ENCODE assay signal across 28 cellular contexts in the genomic region with DNA sequence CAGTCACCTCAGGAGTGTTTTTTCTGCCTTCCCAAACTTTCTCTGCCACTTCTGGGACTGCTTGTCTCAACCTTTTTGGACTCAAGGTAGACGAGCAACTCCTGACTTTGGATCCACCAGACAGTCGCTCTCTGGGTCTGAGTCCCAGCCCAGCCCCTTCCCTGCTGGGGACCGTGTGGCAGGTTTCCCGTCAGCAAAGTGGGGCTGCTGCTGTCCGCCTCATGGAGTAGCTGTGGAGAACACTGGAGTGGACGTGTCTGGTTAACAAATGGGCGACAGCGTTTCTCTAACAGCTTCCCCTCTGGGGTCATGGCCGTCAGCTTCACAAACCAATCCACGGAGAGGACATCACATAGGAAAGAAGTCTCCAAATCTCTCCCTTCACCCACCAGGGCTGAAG.
"Had no signal": no experiment of that assay in that cellular context is flagged by ENCODE, and none has a peak within 500 bp of the region (broad histone marks: within the 10 kb centered on the region; RNA-seq: fewer than 3 reads in every experiment).

No MANE protein-coding gene starts in this region.

- H3K4me3 ChIP-seq: neural progenitor cell, pancreas, prostate gland, right atrium auricular region, right lobe of liver, sigmoid colon, smooth muscle cell, stomach, thoracic aorta, thyroid gland, tibial nerve, upper lobe of right lung, uterus had no signal

- H3K4me2 ChIP-seq: neural progenitor cell, smooth muscle cell had no signal

- H3K36me3 ChIP-seq: neural progenitor cell, neutrophil, pancreas, prostate gland, right atrium auricular region, right lobe of liver, sigmoid colon, stomach, thoracic aorta, thyroid gland, tibial nerve, upper lobe of right lung, uterus had no signal

- H3K27ac Mint-ChIP-seq: naive B cell; naive thymus-derived CD8-positive, alpha-beta T cell; natural killer cell treated with Interleukin-12 subunit alpha and Interleukin-12 subunit beta and Interleukin-15 and Interleukin-18, amount 100 ng/mL, for 72 hours; neural progenitor cell; stimulated activated effector memory CD8-positive, alpha-beta T cell treated with anti-CD3 and anti-CD28 coated beads, Interleukin-12 subunit alpha, Interleukin-12 subunit beta, amount 100 ng/mL, for 72 hours; stimulated activated naive B cell treated with anti-CD40 and anti-IgM and Interleukin-4, amounts not matched to agents 10 μg/mL and 1 μg/mL and 100 μg/mL, for 72 hours; stimulated activated naive CD8-positive, alpha-beta T cell treated with anti-CD3 and anti-CD28 coated beads, Interleukin-15, Interleukin-2, amounts not matched to agents 100 ng/mL and 50 ng/mL, for 24 hours; type B pancreatic cell had no signal

- H2AFZ ChIP-seq: neural progenitor cell had no signal

- ATAC-seq: naive thymus-derived CD8-positive, alpha-beta T cell; natural killer cell treated with Interleukin-12 subunit alpha and Interleukin-12 subunit beta and Interleukin-15 and Interleukin-18, amount 100 ng/mL, for 72 hours; pancreas; right lobe of liver; stimulated activated effector memory CD8-positive, alpha-beta T cell treated with anti-CD3 and anti-CD28 coated beads, Interleukin-12 subunit alpha, Interleukin-12 subunit beta, amount 100 ng/mL, for 72 hours; stimulated activated naive B cell treated with anti-CD40 and anti-IgM and Interleukin-4, amounts not matched to agents 10 μg/mL and 1 μg/mL and 100 μg/mL, for 72 hours; upper lobe of right lung had no signal

- DNase-seq: naive B cell; naive thymus-derived CD8-positive, alpha-beta T cell; nucleus accumbens; pancreas; retina; right lobe of liver; sigmoid colon; stimulated activated CD4-positive, alpha-beta T cell treated with anti-CD3 and anti-CD28 coated beads, Interleukin-15, amount 100 ng/mL, for 24 hours; stimulated activated CD4-positive, alpha-beta T cell treated with anti-CD3 and anti-CD28 coated beads, Interleukin-2, amount 100 ng/mL, for 24 hours; stimulated activated CD4-positive, alpha-beta T cell treated with anti-CD3 and anti-CD28 coated beads, Interleukin-2, amount 100 ng/mL, for 48 hours; stimulated activated CD4-positive, alpha-beta T cell treated with anti-CD3 and anti-CD28 coated beads, Interleukin-4, amount 100 ng/mL, for 24 hours; stimulated activated naive B cell treated with anti-CD40 and anti-IgM and Interleukin-4, amounts not matched to agents 10 μg/mL and 1 μg/mL and 100 μg/mL, for 72 hours; stimulated activated naive CD4-positive, alpha-beta T cell treated with Interleukin-2 at 50 U/mL for 16 hours; stomach; thyroid gland; upper lobe of right lung; uterus had no signal

- H3K9me3 ChIP-seq: neutrophil, pancreas, prostate gland, right atrium auricular region, right lobe of liver, sigmoid colon, stomach, thoracic aorta, thyroid gland, upper lobe of right lung, uterus had no signal

- H3K27ac ChIP-seq: neural progenitor cell, neutrophil, pancreas, prostate gland, right atrium auricular region, right lobe of liver, sigmoid colon, stomach, thoracic aorta, thyroid gland, tibial nerve, upper lobe of right lung, uterus had no signal

- H3K36me3 Mint-ChIP-seq: naive B cell; naive thymus-derived CD8-positive, alpha-beta T cell; natural killer cell treated with Interleukin-12 subunit alpha and Interleukin-12 subunit beta and Interleukin-15 and Interleukin-18, amount 100 ng/mL, for 72 hours; neural progenitor cell; stimulated activated effector memory CD8-positive, alpha-beta T cell treated with anti-CD3 and anti-CD28 coated beads, Interleukin-12 subunit alpha, Interleukin-12 subunit beta, amount 100 ng/mL, for 72 hours; type B pancreatic cell had no signal

- H3K27me3 ChIP-seq: neural progenitor cell, pancreas, right atrium auricular region, right lobe of liver, sigmoid colon, thyroid gland, tibial nerve, uterus had no signal

- H3K4me1 ChIP-seq: neural progenitor cell, pancreas, prostate gland, right atrium auricular region, right lobe of liver, sigmoid colon, stomach, thyroid gland, tibial nerve, upper lobe of right lung, uterus had no signal

- H3K4me3 Mint-ChIP-seq: naive B cell; naive thymus-derived CD8-positive, alpha-beta T cell; natural killer cell treated with Interleukin-12 subunit alpha and Interleukin-12 subunit beta and Interleukin-15 and Interleukin-18, amount 100 ng/mL, for 72 hours; neural progenitor cell; stimulated activated effector memory CD8-positive, alpha-beta T cell treated with anti-CD3 and anti-CD28 coated beads, Interleukin-12 subunit alpha, Interleukin-12 subunit beta, amount 100 ng/mL, for 72 hours; stimulated activated naive B cell treated with anti-CD40 and anti-IgM and Interleukin-4, amounts not matched to agents 10 μg/mL and 1 μg/mL and 100 μg/mL, for 72 hours; stimulated activated naive CD8-positive, alpha-beta T cell treated with anti-CD3 and anti-CD28 coated beads, Interleukin-15, Interleukin-2, amounts not matched to agents 100 ng/mL and 50 ng/mL, for 24 hours; type B pancreatic cell had no signal

- H3K4me1 Mint-ChIP-seq: naive thymus-derived CD8-positive, alpha-beta T cell; neural progenitor cell; stimulated activated effector memory CD8-positive, alpha-beta T cell treated with anti-CD3 and anti-CD28 coated beads, Interleukin-12 subunit alpha, Interleukin-12 subunit beta, amount 100 ng/mL, for 72 hours; stimulated activated naive B cell treated with anti-CD40 and anti-IgM and Interleukin-4, amounts not matched to agents 10 μg/mL and 1 μg/mL and 100 μg/mL, for 72 hours had no signal

- H3K9me3 Mint-ChIP-seq: natural killer cell treated with Interleukin-12 subunit alpha and Interleukin-12 subunit beta and Interleukin-15 and Interleukin-18, amount 100 ng/mL, for 72 hours; stimulated activated effector memory CD8-positive, alpha-beta T cell treated with anti-CD3 and anti-CD28 coated beads, Interleukin-12 subunit alpha, Interleukin-12 subunit beta, amount 100 ng/mL, for 72 hours; stimulated activated naive CD8-positive, alpha-beta T cell treated with anti-CD3 and anti-CD28 coated beads, Interleukin-15, Interleukin-2, amounts not matched to agents 100 ng/mL and 50 ng/mL, for 24 hours; type B pancreatic cell had no signal

- H3K9ac ChIP-seq: neural progenitor cell had no signal
